In the genomic region with DNA sequence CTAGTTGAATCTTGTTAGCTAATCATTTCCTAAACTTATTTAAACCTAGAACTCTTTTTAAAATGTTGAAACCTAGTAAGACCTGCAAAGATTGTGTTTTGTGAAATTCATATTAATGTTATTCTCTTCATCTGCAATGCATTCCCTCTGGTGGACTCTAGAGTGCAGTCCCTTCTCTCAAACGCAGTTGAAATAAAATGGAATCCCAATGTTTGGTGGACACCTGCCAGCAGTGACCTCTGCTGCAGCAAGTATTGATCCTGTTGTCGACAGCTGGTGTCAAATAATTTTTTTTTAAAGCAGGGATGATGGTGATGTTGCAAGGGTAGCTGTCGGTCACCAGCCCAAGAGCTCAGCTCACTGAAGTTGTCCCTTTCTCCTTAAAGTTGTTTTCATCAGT, we compare ENCODE assay signal across 16 cellular contexts.
DNase-seq lines count a peak whose midpoint lies in the region; ATAC-seq, FAIRE-seq and TF ChIP-seq lines count a peak whose summit lies in the region.
"Had no signal": no experiment of that assay in that cellular context is flagged by ENCODE, and none has a peak within 500 bp of the region (broad histone marks: within the 10 kb centered on the region; RNA-seq: fewer than 3 reads in every experiment).

No MANE protein-coding gene starts in this region.

- H3K9ac ChIP-seq in liver (ENCODE audit: low read depth in 1 of 2, low read length in 2 of 2) (no peak overlapping the region), HepG2 (ENCODE audit: insufficient read depth, low read depth, low read length) (no peak overlapping the region)
- H3K9ac ChIP-seq: BLaER1 had no signal

- H3K79me2 ChIP-seq in HepG2 (ENCODE audit: insufficient read depth, low read length): no peaks in the 10 kb centered on the region

- no peak for TF ChIP-seq CTCF in liver (IDR thresholded peaks at IDR 0.05; ENCODE audit: low read depth, low read length, missing input control)
- TF ChIP-seq CTCF in HepG2 (CRISPR knock-in tag; IDR thresholded peaks at IDR 0.05): no peak
- no peak for TF ChIP-seq CTCF in natural killer cell (IDR thresholded peaks at IDR 0.05)

- TF ChIP-seq EP300 in HepG2 (IDR thresholded peaks at IDR 0.05; ENCODE audit: low read depth in 2 of 2, low read length in 2 of 2) (no peak), HepG2 (CRISPR knock-in tag; IDR thresholded peaks at IDR 0.05; ENCODE audit: borderline replicate concordance) (no peak)

- H3K27me3 ChIP-seq in liver (ENCODE audit: control insufficient read depth in 4 of 4, insufficient read depth in 4 of 4, low read length in 3 of 4): no peaks in the 10 kb centered on the region
- H3K27me3 ChIP-seq in HepG2 (ENCODE audit: control insufficient read depth in 1 of 2, insufficient read depth in 2 of 2, low read length in 2 of 2): no peaks in the 10 kb centered on the region

- H3K9me3 Mint-ChIP-seq in natural killer cell: peaks cover 0 to 4% of the 10 kb centered on the region in 2 donors
- H3K9me3 Mint-ChIP-seq: CD4-positive, alpha-beta memory T cell had no signal

- CTCF ChIA-PET in HepG2 (lab: Yijun Ruan, JAX; ENCODE audit: low intra/inter-chr PET ratio, low total read pairs): no interaction called here

- H3K9me3 ChIP-seq in liver (ENCODE audit: control insufficient read depth in 4 of 4, low read length in 3 of 4) (no peaks in the 10 kb centered on the region), HepG2 (ENCODE audit: low read length) (no peaks in the 10 kb centered on the region)
- H3K9me3 ChIP-seq: BLaER1 had no signal

- no TSS peak for BruUV-seq in HepG2 (replicated peaks; lab: Mats Ljungman, UMichigan)

- no peaks in the 10 kb centered on the region for H3K36me3 Mint-ChIP-seq in natural killer cell
- H3K36me3 Mint-ChIP-seq: CD14-positive monocyte; CD4-positive, alpha-beta memory T cell had no signal

- DNase-seq in HepG2 (ENCODE audit: low spot score): no peak
- peak; percentile 0 for DNase-seq in SHP77 treated with DMSO at 0.1 percent for 48 hours (lab: John Stamatoyannopoulos, UW)
- DNase-seq in left lobe of liver (ENCODE audit: low spot score): no peak
- DNase-seq in natural killer cell: no peak
- DNase-seq in GF-D8 (lab: John Stamatoyannopoulos, UW): no peak
- DNase-seq: 8988T; CD4-positive, alpha-beta memory T cell; DMS153; DMS79; GDM1; H9 had no signal

- TF ChIP-seq POLR2A in HepG2 (IDR thresholded peaks at IDR 0.05; ENCODE audit: insufficient read depth in 1 of 2, low read depth in 2 of 2, low read length in 2 of 2): no peak

- H3K27ac ChIP-seq in liver (ENCODE audit: low read depth in 1 of 2, low read length in 2 of 2): no peak overlapping the region
- H3K27ac ChIP-seq in HepG2 (ENCODE audit: extremely low read length, insufficient read depth, low read length): no peak overlapping the region
- H3K27ac ChIP-seq: BLaER1 had no signal

- no peak overlapping the region for H3K27ac Mint-ChIP-seq in natural killer cell
- H3K27ac Mint-ChIP-seq: CD14-positive monocyte; CD4-positive, alpha-beta memory T cell; H9 had no signal

- H3K4me1 ChIP-seq in liver (ENCODE audit: control insufficient read depth in 4 of 4, insufficient read depth in 4 of 4, low read length in 3 of 4) (no peaks in the 10 kb centered on the region), HepG2 (ENCODE audit: insufficient read depth, low read length) (no peaks in the 10 kb centered on the region)
- H3K4me1 ChIP-seq: BLaER1 had no signal

- FAIRE-seq in HepG2 (lab: Jason Lieb, UNC): no peak
- FAIRE-seq: H1 had no signal

- H2AFZ ChIP-seq in HepG2 (ENCODE audit: low read length): no peak overlapping the region

- no peak for ATAC-seq in HepG2
- peak; percentile 44 for ATAC-seq in left lobe of liver
- no peak for ATAC-seq in natural killer cell
- no peak for ATAC-seq in HG03378 (IDR thresholded peaks at IDR 0.05; ENCODE audit: unreplicated experiment)

- no peaks in the 10 kb centered on the region for H3K36me3 ChIP-seq in liver (ENCODE audit: control insufficient read depth in 4 of 4, insufficient read depth in 3 of 4, low read depth in 1 of 4, low read length in 3 of 4)
- H3K36me3 ChIP-seq in HepG2 (replicated peaks in 1 of 2; ENCODE audit: control insufficient read depth in 1 of 2, insufficient read depth in 2 of 2, low read length in 2 of 2): no peaks in the 10 kb centered on the region
- H3K36me3 ChIP-seq: BLaER1 had no signal

- H4K20me1 ChIP-seq in HepG2 (ENCODE audit: insufficient read depth, low read length): no peaks in the 10 kb centered on the region
- H4K20me1 ChIP-seq: BLaER1 had no signal

- no peak overlapping the region for H3K4me2 ChIP-seq in HepG2 (ENCODE audit: low read depth, low read length)
- H3K4me2 ChIP-seq: BLaER1 had no signal

- TF ChIP-seq RAD21 in liver (IDR thresholded peaks at IDR 0.05) (peak in 1 of 2 donors; percentile 4), HepG2 (CRISPR knock-in tag; IDR thresholded peaks at IDR 0.05) (no peak)

- H3K27me3 Mint-ChIP-seq in natural killer cell (ENCODE audit: low read depth in 2 of 2): peaks cover 0 to 5% of the 10 kb centered on the region in 2 donors
- H3K27me3 Mint-ChIP-seq: CD4-positive, alpha-beta memory T cell had no signal

- in situ Hi-C loops in HepG2 (cut with HindIII; ENCODE audit: extremely low pct_ligation_motif_present, low pct_unique_long_range_greater_than_20kb): no loop called here

- H3K4me3 ChIP-seq in liver (ENCODE audit: low read depth in 1 of 3, low read length in 3 of 3): no peak overlapping the region
- no peak overlapping the region for H3K4me3 ChIP-seq in HepG2 (replicated peaks in 1 of 3; ENCODE audit: insufficient read depth in 1 of 3, low read depth in 2 of 3, low read length in 3 of 3)
- H3K4me3 ChIP-seq: BLaER1 had no signal

- no peak overlapping the region for H3K4me3 Mint-ChIP-seq in natural killer cell
- H3K4me3 Mint-ChIP-seq: CD14-positive monocyte; CD4-positive, alpha-beta memory T cell; H9 had no signal

- H3K4me1 Mint-ChIP-seq in natural killer cell: no peaks in the 10 kb centered on the region
- H3K4me1 Mint-ChIP-seq: CD14-positive monocyte; CD4-positive, alpha-beta memory T cell; H9 had no signal

- 27% methylated on average over 3 of the region's 3 CpGs for WGBS in liver
- WGBS in HepG2 (ENCODE audit: low lambda C conversion rate): 0% methylated on average over 2 of the region's 3 CpGs

- intact Hi-C loops in HepG2 (cut with micrococcal nuclease; ENCODE audit: unreplicated experiment): no loop called here
- intact Hi-C loops in natural killer cell (cut with micrococcal nuclease): no loop called here

- POLR2A ChIA-PET in HepG2 (lab: Yijun Ruan, JAX): no interaction called here

TF ChIP-seq in liver, 16 proteins besides CTCF, POLR2A, EP300 and RAD21:
- TF ChIP-seq TAF1 (conservative IDR thresholded peaks at IDR 0.05) (no peak), YY1 (IDR thresholded peaks at IDR 0.05) (peak; percentile 45)

TF ChIP-seq in HepG2, 621 proteins besides CTCF, POLR2A, EP300 and RAD21:
- TF ChIP-seq FOXK2 (IDR thresholded peaks at IDR 0.05): no peak
- TF ChIP-seq ZNF839 (CRISPR knock-in tag; IDR thresholded peaks at IDR 0.05; ENCODE audit: borderline replicate concordance): no peak
- TF ChIP-seq ZNF546 (CRISPR knock-in tag; conservative IDR thresholded peaks at IDR 0.05): no peak
- no peak for TF ChIP-seq TIGD3 (CRISPR knock-in tag; IDR thresholded peaks at IDR 0.05; ENCODE audit: borderline replicate concordance)
- TF ChIP-seq IRF1 (CRISPR knock-in tag; IDR thresholded peaks at IDR 0.05; ENCODE audit: low read depth): no peak
- TF ChIP-seq NKX3-1 (CRISPR knock-in tag; IDR thresholded peaks at IDR 0.05): no peak
- no peak for TF ChIP-seq FOXO1 (CRISPR knock-in tag; IDR thresholded peaks at IDR 0.05)
- TF ChIP-seq, protein P1, sequence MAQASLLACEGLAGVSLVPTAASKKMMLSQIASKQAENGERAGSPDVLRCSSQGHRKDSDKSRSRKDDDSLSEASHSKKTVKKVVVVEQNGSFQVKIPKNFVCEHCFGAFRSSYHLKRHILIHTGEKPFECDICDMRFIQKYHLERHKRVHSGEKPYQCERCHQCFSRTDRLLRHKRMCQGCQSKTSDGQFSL (CRISPR knock-in tag; IDR thresholded peaks at IDR 0.05): no peak
